Comparison of ENCODE assay signal across 8 cellular contexts in the genomic region with DNA sequence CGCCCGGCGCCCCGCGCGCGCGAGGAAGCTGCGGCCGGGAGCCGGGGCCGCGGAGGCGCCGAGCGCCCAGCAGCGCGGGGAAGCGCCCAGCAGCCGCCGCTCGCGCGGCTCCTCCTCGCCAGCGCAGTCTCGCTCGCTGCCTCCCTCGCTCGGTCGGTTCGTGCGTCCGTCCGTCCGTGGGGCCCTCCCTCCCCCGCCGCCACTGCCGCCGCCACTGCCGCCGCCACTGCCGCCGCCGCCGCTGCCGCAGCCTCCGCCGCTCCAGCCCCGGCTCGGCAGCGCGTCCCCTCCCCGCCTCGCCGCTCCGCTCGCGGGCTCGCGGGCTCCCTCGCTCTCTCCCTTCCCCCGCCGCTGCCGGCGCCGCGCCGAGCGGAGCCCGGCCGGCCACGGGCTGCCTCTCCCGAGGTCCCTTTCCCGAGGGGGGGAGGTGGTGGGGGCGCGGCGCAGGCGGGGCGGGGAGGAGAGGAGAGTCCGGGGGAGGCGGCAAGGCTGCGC. TPM values are rescaled to one million over a fixed set of nuclear protein-coding genes. Genes with fewer than 3 reads are reported as not detected.
DNase-seq lines count a peak whose midpoint lies in the region; ATAC-seq and TF ChIP-seq lines count a peak whose summit lies in the region.

Gene KCND3, minus strand, starts transcription at position 138 of the 495 bp plus-strand sequence.

- TF ChIP-seq CTCF in AG04450 (IDR thresholded peaks at IDR 0.05; ENCODE audit: low read depth, low read length) = no peak
- TF ChIP-seq CTCF in GM20000 (IDR thresholded peaks at IDR 0.05; ENCODE audit: extremely low read depth, missing control alignments) = no peak
- no peak for TF ChIP-seq CTCF in cardiac muscle cell (IDR thresholded peaks at IDR 0.05; ENCODE audit: low read depth, low read length)
- TF ChIP-seq CTCF in osteoblast (IDR thresholded peaks at IDR 0.05; ENCODE audit: extremely low read depth, low read depth, low read length) = no peak

- H3K27me3 ChIP-seq in AG04450 (ENCODE audit: control insufficient read depth, insufficient read depth, low read length) (peaks cover 68% of the 10 kb centered on the region), cardiac muscle cell (peaks cover 96% of the 10 kb centered on the region), osteoblast (ENCODE audit: insufficient read depth, low read length) (peaks cover 47% of the 10 kb centered on the region)

- H3K4me1 Mint-ChIP-seq in activated T-helper 1 cell treated with anti-CD3 and anti-CD28 coated beads, Interleukin-12 subunit alpha, Interleukin-12 subunit beta, Interleukin-2, Interleukin-4 antibody, amounts not matched to agents 30 ng/mL and 10 ng/mL and 1 ng/mL, durations not matched to agents 14 hours and 24 hours and 36 hours (ENCODE audit: low read depth) = no peaks in the 10 kb centered on the region

- peak within 1 kb of the TSS; percentile 68 for H3K4me3 Mint-ChIP-seq in activated T-helper 1 cell treated with anti-CD3 and anti-CD28 coated beads, Interleukin-12 subunit alpha, Interleukin-12 subunit beta, Interleukin-2, Interleukin-4 antibody, amounts not matched to agents 30 ng/mL and 10 ng/mL and 1 ng/mL, durations not matched to agents 14 hours and 24 hours and 36 hours

- no peaks in the 10 kb centered on the region for H3K79me2 ChIP-seq in osteoblast (ENCODE audit: insufficient read depth, low read length)

- H3K27ac Mint-ChIP-seq in activated T-helper 1 cell treated with anti-CD3 and anti-CD28 coated beads, Interleukin-12 subunit alpha, Interleukin-12 subunit beta, Interleukin-2, Interleukin-4 antibody, amounts not matched to agents 30 ng/mL and 10 ng/mL and 1 ng/mL, durations not matched to agents 14 hours and 24 hours and 36 hours = no peak within 1 kb of the TSS

- no peaks in the 10 kb centered on the region for H4K20me1 ChIP-seq in osteoblast (ENCODE audit: insufficient read depth, low read length)

- H3K27ac ChIP-seq in AG04450 (ENCODE audit: low read depth, low read length) = no peak within 1 kb of the TSS
- no peak within 1 kb of the TSS for H3K27ac ChIP-seq in cardiac muscle cell
- no peak within 1 kb of the TSS for H3K27ac ChIP-seq in osteoblast (ENCODE audit: low read depth, low read length)

- CTCF ChIA-PET in AG04450 (lab: Charles Lee) = no interaction called here

- intact Hi-C loops in activated T-helper 1 cell treated with anti-CD3 and anti-CD28 coated beads, Interleukin-12 subunit alpha, Interleukin-12 subunit beta, Interleukin-2, Interleukin-4 antibody, amounts not matched to agents 30 ng/mL and 10 ng/mL and 1 ng/mL, durations not matched to agents 14 hours and 24 hours and 36 hours (cut with micrococcal nuclease) = no loop called here

- POLR2A ChIA-PET in AG04450 (lab: Yijun Ruan, JAX) = no interaction called here

- H3K4me1 ChIP-seq in cardiac muscle cell (ENCODE audit: low read depth) = no peaks in the 10 kb centered on the region
- no peaks in the 10 kb centered on the region for H3K4me1 ChIP-seq in osteoblast (ENCODE audit: insufficient read depth, low read length)

- H3K9me3 ChIP-seq in AG04450 (ENCODE audit: control insufficient read depth, insufficient read depth, low read length) (peaks cover 4% of the 10 kb centered on the region; the same call in 1 of the 2 replicates), cardiac muscle cell (ENCODE audit: low read depth) (no peaks in the 10 kb centered on the region), osteoblast (ENCODE audit: low read depth, low read length) (no peaks in the 10 kb centered on the region)

- H3K4me2 ChIP-seq in osteoblast (ENCODE audit: insufficient read depth, low read length) = peak within 1 kb of the TSS; percentile 57

- peak within 1 kb of the TSS; percentile 32; the same call in 1 of the 2 replicates for H3K4me3 ChIP-seq in AG04450 (ENCODE audit: low read depth, low read length)
- H3K4me3 ChIP-seq in cardiac muscle cell = peak within 1 kb of the TSS; percentile 66
- peak within 1 kb of the TSS; percentile 51 for H3K4me3 ChIP-seq in osteoblast (ENCODE audit: insufficient read depth, low read length)

- DNase-seq in AG04450 (ENCODE audit: low read depth, low spot score) (no peak), GM20000 (ENCODE audit: low spot score) (peak; percentile 65), cardiac muscle cell (ENCODE audit: low read depth in 1 of 2, low spot score in 1 of 2) (peak; percentile 40 to 66), osteoblast (ENCODE audit: insufficient read length, low spot score, missing footprints) (peak; percentile 93), SHP77 treated with DMSO at 0.1 percent for 48 hours (lab: John Stamatoyannopoulos, UW) (no peak)
- DNase-seq in activated T-helper 1 cell treated with anti-CD3 and anti-CD28 coated beads, Interleukin-12 subunit alpha, Interleukin-12 subunit beta, Interleukin-2, Interleukin-4 antibody, amounts not matched to agents 30 ng/mL and 10 ng/mL and 1 ng/mL, durations not matched to agents 14 hours and 24 hours and 36 hours (ENCODE audit: low spot score) = no peak

- ATAC-seq in GM21381 (IDR thresholded peaks at IDR 0.05; ENCODE audit: unreplicated experiment) (no peak), HG02623 (IDR thresholded peaks at IDR 0.05; ENCODE audit: unreplicated experiment) (no peak)

- H3K36me3 ChIP-seq in cardiac muscle cell (no peaks in the 10 kb centered on the region), osteoblast (ENCODE audit: insufficient read depth, low read length) (no peaks in the 10 kb centered on the region)

- peaks cover 59% of the 10 kb centered on the region for H3K27me3 Mint-ChIP-seq in activated T-helper 1 cell treated with anti-CD3 and anti-CD28 coated beads, Interleukin-12 subunit alpha, Interleukin-12 subunit beta, Interleukin-2, Interleukin-4 antibody, amounts not matched to agents 30 ng/mL and 10 ng/mL and 1 ng/mL, durations not matched to agents 14 hours and 24 hours and 36 hours (ENCODE audit: insufficient read depth)

- no peak within 1 kb of the TSS for H2AFZ ChIP-seq in osteoblast (ENCODE audit: low read length)

- H3K9me3 Mint-ChIP-seq in activated T-helper 1 cell treated with anti-CD3 and anti-CD28 coated beads, Interleukin-12 subunit alpha, Interleukin-12 subunit beta, Interleukin-2, Interleukin-4 antibody, amounts not matched to agents 30 ng/mL and 10 ng/mL and 1 ng/mL, durations not matched to agents 14 hours and 24 hours and 36 hours = no peaks in the 10 kb centered on the region

- H3K36me3 Mint-ChIP-seq in activated T-helper 1 cell treated with anti-CD3 and anti-CD28 coated beads, Interleukin-12 subunit alpha, Interleukin-12 subunit beta, Interleukin-2, Interleukin-4 antibody, amounts not matched to agents 30 ng/mL and 10 ng/mL and 1 ng/mL, durations not matched to agents 14 hours and 24 hours and 36 hours (ENCODE audit: low read depth) = no peaks in the 10 kb centered on the region

RNA-seq across cellular contexts. Expression of gene KCND3, which starts in this region (rescaled TPM):
- polyA plus RNA-seq in AG04450 (2011; rRNA removed) = 0.02 and 0.06 TPM in 2 replicates
- polyA minus RNA-seq in AG04450 (2011; rRNA and poly(A)+ RNA removed) = 0.04 TPM in 1 of 2 replicates, not detected in the other
- not detected in 2 replicates for total RNA-seq in activated T-helper 1 cell treated with anti-CD3 and anti-CD28 coated beads, Interleukin-12 subunit alpha, Interleukin-12 subunit beta, Interleukin-2, Interleukin-4 antibody, amounts not matched to agents 30 ng/mL and 10 ng/mL and 1 ng/mL, durations not matched to agents 14 hours and 24 hours and 36 hours
- total RNA-seq in cardiac muscle cell = 0.33 and 0.35 TPM in 2 replicates
- polyA plus RNA-seq in cardiac muscle cell = 0.05 and 0.16 TPM in 2 replicates
- total RNA-seq in osteoblast = 3.6 and 6.5 TPM in 2 replicates

Comparison
In these comparisons a context has a peak if more than half of its experiments do, and no peak if none do; other contexts are left out.
1. Peak in DNase-seq and H3K4me3 ChIP-seq in cardiac muscle cell; RNA of the gene not detected or under 1 TPM.
2. DNase-seq: peak in GM20000 (single experiment) and osteoblast (single experiment); none in AG04450 (single experiment), activated T-helper 1 cell treated with anti-CD3 and anti-CD28 coated beads, Interleukin-12 subunit alpha, Interleukin-12 subunit beta, Interleukin-2, Interleukin-4 antibody, amounts not matched to agents 30 ng/mL and 10 ng/mL and 1 ng/mL, durations not matched to agents 14 hours and 24 hours and 36 hours (single experiment) and SHP77 treated with DMSO at 0.1 percent for 48 hours (single experiment).
3. Peak in every context shown above with its lines, with median percentiles within 50 percentile points of each other: H3K4me3 ChIP-seq.